8 cellular contexts compared by ENCODE assay signal in genomic region chr1:209860293-209860881, GRCh38. TPM values are rescaled to one million over a fixed set of nuclear protein-coding genes. Genes with fewer than 3 reads are reported as not detected.
DNase-seq lines count a peak whose midpoint lies in the region; ATAC-seq, FAIRE-seq and TF ChIP-seq lines count a peak whose summit lies in the region.

No MANE protein-coding gene starts in this region.

- H3K36me3 ChIP-seq in GM23338 (ENCODE audit: insufficient read depth) (no peaks in the 10 kb centered on the region), ovary (no peaks in the 10 kb centered on the region)

- H3K4me1 Mint-ChIP-seq in GM23338 (peaks cover 32% of the 10 kb centered on the region), type B pancreatic cell (ENCODE audit: unreplicated experiment) (peaks cover 15% of the 10 kb centered on the region)
- no peaks in the 10 kb centered on the region for H3K4me1 Mint-ChIP-seq in activated T-helper 17 cell treated with anti-CD3 and anti-CD28 coated beads, Interleukin-2, amount 50 U/mL, for 72 hours

- H3F3A ChIP-seq in GM23338 (replicated peaks; ENCODE audit: low read depth): peaks cover 7% of the 10 kb centered on the region; the same call in 1 of the 2 replicates

- H3K27me3 ChIP-seq in GM23338 (ENCODE audit: insufficient read depth): no peaks in the 10 kb centered on the region
- H3K27me3 ChIP-seq in foreskin keratinocyte: no peaks in the 10 kb centered on the region
- no peaks in the 10 kb centered on the region for H3K27me3 ChIP-seq in ovary

- TF ChIP-seq EP300 in ovary (IDR thresholded peaks at IDR 0.05): no peak

- TF ChIP-seq POLR2A in ovary (IDR thresholded peaks at IDR 0.05): no peak

- H3K27ac Mint-ChIP-seq in GM23338 (no peak overlapping the region), type B pancreatic cell (no peak overlapping the region)
- no peak overlapping the region for H3K27ac Mint-ChIP-seq in activated T-helper 17 cell treated with anti-CD3 and anti-CD28 coated beads, Interleukin-2, amount 50 U/mL, for 72 hours

- H4K20me1 ChIP-seq in GM23338 (replicated peaks; ENCODE audit: insufficient read depth): no peaks in the 10 kb centered on the region

- H2AFZ ChIP-seq in GM23338: no peak overlapping the region

- H3K27me3 Mint-ChIP-seq in GM23338 (ENCODE audit: insufficient read depth, low read depth, poor library complexity): peaks cover 3% of the 10 kb centered on the region
- peaks cover 14% of the 10 kb centered on the region for H3K27me3 Mint-ChIP-seq in activated T-helper 17 cell treated with anti-CD3 and anti-CD28 coated beads, Interleukin-2, amount 50 U/mL, for 72 hours
- H3K27me3 Mint-ChIP-seq in type B pancreatic cell: peaks cover 23% of the 10 kb centered on the region

- H3K4me3 ChIP-seq in GM23338 (no peak overlapping the region), LNCaP clone FGC (ENCODE audit: low read depth, low read length) (no peak overlapping the region), ovary (no peak overlapping the region)

- H3K4me2 ChIP-seq in GM23338: no peak overlapping the region; the same call in 1 of the 2 replicates

- intact Hi-C loops in ovary (cut with DNase I): loop anchor here (5.0 to 10.0 kb wide), 4 partner anchors 124 to 434 kb away; no protein-coding TSS in a partner anchor

- H3K4me3 Mint-ChIP-seq in GM23338 (no peak overlapping the region), type B pancreatic cell (no peak overlapping the region)
- H3K4me3 Mint-ChIP-seq in activated T-helper 17 cell treated with anti-CD3 and anti-CD28 coated beads, Interleukin-2, amount 50 U/mL, for 72 hours: no peak overlapping the region

- 11 to 15% (median 11%) methylated on average over 7 of the region's 7 CpGs for WGBS in ovary, 3 donors

- ATAC-seq in GM23338: peak; percentile 78
- peak; percentile 84 for ATAC-seq in activated T-helper 17 cell treated with anti-CD3 and anti-CD28 coated beads, Interleukin-2, amount 50 U/mL, for 72 hours (replicated peaks)
- peak; percentile 71 for ATAC-seq in foreskin keratinocyte

- H3K36me3 Mint-ChIP-seq in GM23338 (ENCODE audit: low read depth) (peaks cover 5% of the 10 kb centered on the region; the same call in 1 of the 3 replicates), type B pancreatic cell (peaks cover 4% of the 10 kb centered on the region)
- H3K36me3 Mint-ChIP-seq in activated T-helper 17 cell treated with anti-CD3 and anti-CD28 coated beads, Interleukin-2, amount 50 U/mL, for 72 hours (ENCODE audit: low read depth): no peaks in the 10 kb centered on the region

- no peaks in the 10 kb centered on the region for H3K9me3 ChIP-seq in ovary

- TF ChIP-seq CTCF in GM23338 (conservative IDR thresholded peaks at IDR 0.05; ENCODE audit: low read depth in 2 of 2): peak; percentile 88 to 90
- peak; percentile 92 for TF ChIP-seq CTCF in LNCaP clone FGC (IDR thresholded peaks at IDR 0.05; ENCODE audit: control insufficient read depth, extremely low read depth, insufficient read depth)
- TF ChIP-seq CTCF in foreskin keratinocyte (conservative IDR thresholded peaks at IDR 0.05): peak; percentile 97
- peak; percentile 47 to 67 (median 54) for TF ChIP-seq CTCF in ovary (IDR thresholded peaks at IDR 0.05)
- peak; percentile 98 for TF ChIP-seq CTCF in type B pancreatic cell (conservative IDR thresholded peaks at IDR 0.05)

- H3K9me2 ChIP-seq in GM23338 (ENCODE audit: insufficient read depth): no peaks in the 10 kb centered on the region

- peaks cover 42% of the 10 kb centered on the region for H3K4me1 ChIP-seq in GM23338 (ENCODE audit: insufficient read depth)
- peaks cover 20% of the 10 kb centered on the region for H3K4me1 ChIP-seq in foreskin keratinocyte
- H3K4me1 ChIP-seq in ovary (ENCODE audit: insufficient read depth): no peaks in the 10 kb centered on the region

- DNase-seq in GM23338 (ENCODE audit: low spot score) (peak; percentile 96), LNCaP clone FGC (ENCODE audit: low read depth) (peak; percentile 50), SHP77 (lab: John Stamatoyannopoulos, UW) (peak; percentile 58 to 83), foreskin keratinocyte (peak in 1 of 2 donors; percentile 57), ovary (peak; percentile 71 to 83 (median 76)), type B pancreatic cell (ENCODE audit: extremely low spot score, unreplicated experiment) (peak; percentile 80)

- no peaks in the 10 kb centered on the region for H3K79me2 ChIP-seq in GM23338 (replicated peaks; ENCODE audit: insufficient read depth)

- H3K9me3 Mint-ChIP-seq in GM23338: peaks cover 3% of the 10 kb centered on the region; the same call in 1 of the 3 replicates
- no peaks in the 10 kb centered on the region for H3K9me3 Mint-ChIP-seq in activated T-helper 17 cell treated with anti-CD3 and anti-CD28 coated beads, Interleukin-2, amount 50 U/mL, for 72 hours
- no peaks in the 10 kb centered on the region for H3K9me3 Mint-ChIP-seq in type B pancreatic cell

- H3K27ac ChIP-seq in GM23338 (ENCODE audit: low read depth) (no peak overlapping the region), foreskin keratinocyte (peak overlapping the region; percentile 95), ovary (no peak overlapping the region)

- peak; percentile 99 for FAIRE-seq in G401.6 (lab: Jason Lieb, UNC)

TF ChIP-seq in GM23338, 12 proteins besides CTCF, POLR2A, EP300 and RAD21:
- TF ChIP-seq ETS1 (IDR thresholded peaks at IDR 0.05) (no peak), CREB1 (CRISPR knock-in tag; IDR thresholded peaks at IDR 0.05; ENCODE audit: low read depth) (no peak), ZNF114 (CRISPR knock-in tag; IDR thresholded peaks at IDR 0.05) (no peak), ZNF331 (CRISPR knock-in tag; IDR thresholded peaks at IDR 0.05; ENCODE audit: low read depth) (no peak), REST (IDR thresholded peaks at IDR 0.05; ENCODE audit: unreplicated experiment) (no peak), STAT1 (IDR thresholded peaks at IDR 0.05; ENCODE audit: unreplicated experiment) (no peak), POLR2AphosphoS5 (IDR thresholded peaks at IDR 0.05; ENCODE audit: low read depth) (no peak), EZH2phosphoT487 (IDR thresholded peaks at IDR 0.05; ENCODE audit: unreplicated experiment) (no peak), EZH2 (IDR thresholded peaks at IDR 0.05; ENCODE audit: low read depth, unreplicated experiment) (no peak)

RNA-seq across cellular contexts. Expression of gene UTP25, which starts 32.6 kb away (rescaled TPM):
- total RNA-seq in GM23338 (2014; rRNA removed; shearing (Covaris generic)): 6.8 and 8.9 TPM in 2 replicates
- polyA plus RNA-seq in GM23338 (2016; fragmentation: Nextera tagmentation; extraction: Ambion mirVana) (2.6 and 3.6 TPM in 2 replicates), foreskin keratinocyte (3.2 and 3.7 TPM in 2 replicates), ovary (1 to 10 TPM; 4.3 to 8.1 TPM)
- total RNA-seq in activated T-helper 17 cell treated with anti-CD3 and anti-CD28 coated beads, Interleukin-2, amount 50 U/mL, for 72 hours: 10 to 100 TPM; 12.0 to 17.5 TPM
- total RNA-seq in foreskin keratinocyte (9.0 and 9.2 TPM in 2 replicates), ovary (1 to 10 TPM; 6.0 to 9.9 (median 8.4) TPM), type B pancreatic cell (ENCODE audit: low replicate concordance) (8.4 and 9.4 TPM in 2 replicates)

RNA-seq across cellular contexts. Expression of gene IRF6, which starts 54.4 kb away (rescaled TPM):
- total RNA-seq in GM23338 (2014; rRNA removed; shearing (Covaris generic)): 9.3 and 11.7 TPM in 2 replicates
- polyA plus RNA-seq in GM23338 (2016; fragmentation: Nextera tagmentation; extraction: Ambion mirVana) (4.5 and 4.6 TPM in 2 replicates), foreskin keratinocyte (70.3 and 93.1 TPM in 2 replicates), ovary (1 to 10 TPM in 1 of 2 donors, under 1 TPM in 1; 0.80 to 2.5 TPM)
- total RNA-seq in activated T-helper 17 cell treated with anti-CD3 and anti-CD28 coated beads, Interleukin-2, amount 50 U/mL, for 72 hours: 1 to 10 TPM in 1 of 2 donors, under 1 TPM in 1; 0.35 to 1.7 TPM
- total RNA-seq in foreskin keratinocyte (160 and 194 TPM in 2 replicates), ovary (10 to 100 TPM in 1 of 7 donors, 1 to 10 TPM in 6; 2.5 to 24.2 (median 5.4) TPM), type B pancreatic cell (ENCODE audit: low replicate concordance) (28.2 and 67.4 TPM in 2 replicates)
